Comparison of ENCODE assay signal across 15 cellular contexts in genomic region chr6:131292145-131292938, GRCh38.
DNase-seq lines count a peak whose midpoint lies in the region; ATAC-seq and TF ChIP-seq lines count a peak whose summit lies in the region.
"Had no signal": no experiment of that assay in that cellular context is flagged by ENCODE, and none has a peak within 500 bp of the region (broad histone marks: within the 10 kb centered on the region; RNA-seq: fewer than 3 reads in every experiment).

No MANE protein-coding gene starts in this region.

- H3K9me3 Mint-ChIP-seq in type B pancreatic cell, result peaks cover 8% of the 10 kb centered on the region
- no peaks in the 10 kb centered on the region for H3K9me3 Mint-ChIP-seq in stimulated activated naive B cell treated with anti-CD40 and anti-IgM and Interleukin-4, amounts not matched to agents 10 μg/mL and 1 μg/mL and 100 μg/mL, for 72 hours

- no peaks in the 10 kb centered on the region for H3K9me3 ChIP-seq in left ventricle myocardium inferior (replicated peaks)
- no peaks in the 10 kb centered on the region for H3K9me3 ChIP-seq in T-helper 17 cell (ENCODE audit: control insufficient read depth, low read length, poor library complexity, severe bottlenecking)
- H3K9me3 ChIP-seq in left lung, result no peaks in the 10 kb centered on the region
- H3K9me3 ChIP-seq: esophagus muscularis mucosa had no signal

- H3K36me3 Mint-ChIP-seq in T-helper 17 cell (ENCODE audit: low read depth), result no peaks in the 10 kb centered on the region
- no peaks in the 10 kb centered on the region for H3K36me3 Mint-ChIP-seq in type B pancreatic cell
- H3K36me3 Mint-ChIP-seq in stimulated activated naive B cell treated with anti-CD40 and anti-IgM and Interleukin-4, amounts not matched to agents 10 μg/mL and 1 μg/mL and 100 μg/mL, for 72 hours, result no peaks in the 10 kb centered on the region

- H3K4me1 ChIP-seq in left ventricle myocardium inferior, result peaks cover 19% of the 10 kb centered on the region
- peaks cover 0 to 8% of the 10 kb centered on the region in 2 donors for H3K4me1 ChIP-seq in left lung
- H3K4me1 ChIP-seq: esophagus muscularis mucosa had no signal

- H3K4me3 Mint-ChIP-seq in T-helper 17 cell (peak overlapping the region; percentile 51), type B pancreatic cell (no peak overlapping the region)
- H3K4me3 Mint-ChIP-seq in stimulated activated naive B cell treated with anti-CD40 and anti-IgM and Interleukin-4, amounts not matched to agents 10 μg/mL and 1 μg/mL and 100 μg/mL, for 72 hours, result no peak overlapping the region

- no peak for TF ChIP-seq CTCF in left ventricle myocardium inferior (IDR thresholded peaks at IDR 0.05; ENCODE audit: borderline replicate concordance)
- TF ChIP-seq CTCF in left lung (IDR thresholded peaks at IDR 0.05), result no peak
- no peak for TF ChIP-seq CTCF in type B pancreatic cell (conservative IDR thresholded peaks at IDR 0.05)

- H3K27me3 ChIP-seq in left ventricle myocardium inferior (ENCODE audit: low read depth), result no peaks in the 10 kb centered on the region
- H3K27me3 ChIP-seq in left lung, result no peaks in the 10 kb centered on the region
- H3K27me3 ChIP-seq: esophagus muscularis mucosa had no signal

- H3K4me1 Mint-ChIP-seq in T-helper 17 cell (peaks cover 23% of the 10 kb centered on the region), type B pancreatic cell (ENCODE audit: unreplicated experiment) (peaks cover 19% of the 10 kb centered on the region)
- peaks cover 8 to 10% of the 10 kb centered on the region in 2 donors for H3K4me1 Mint-ChIP-seq in stimulated activated naive B cell treated with anti-CD40 and anti-IgM and Interleukin-4, amounts not matched to agents 10 μg/mL and 1 μg/mL and 100 μg/mL, for 72 hours

- H3K27me3 Mint-ChIP-seq in T-helper 17 cell, result no peaks in the 10 kb centered on the region
- H3K27me3 Mint-ChIP-seq in type B pancreatic cell, result peaks cover 24% of the 10 kb centered on the region
- H3K27me3 Mint-ChIP-seq in stimulated activated naive B cell treated with anti-CD40 and anti-IgM and Interleukin-4, amounts not matched to agents 10 μg/mL and 1 μg/mL and 100 μg/mL, for 72 hours, result no peaks in the 10 kb centered on the region

- H3K4me3 ChIP-seq in left ventricle myocardium inferior, result no peak overlapping the region
- H3K4me3 ChIP-seq in left lung, result no peak overlapping the region
- H3K4me3 ChIP-seq: esophagus muscularis mucosa, SK-N-MC had no signal

- ATAC-seq in Right ventricle myocardium inferior, result peak; percentile 44
- no peak for ATAC-seq in T-helper 17 cell
- peak; percentile 80 for ATAC-seq in left lung
- ATAC-seq in stimulated activated naive B cell treated with anti-CD40 and anti-IgM and Interleukin-4, amounts not matched to agents 10 μg/mL and 1 μg/mL and 100 μg/mL, for 72 hours (replicated peaks), result no peak
- ATAC-seq in GM21367 (IDR thresholded peaks at IDR 0.05; ENCODE audit: unreplicated experiment), result no peak

- intact Hi-C loops in Right ventricle myocardium inferior (cut with DNase I) (no loop called here), left ventricle myocardium inferior (cut with micrococcal nuclease) (no loop called here), left lung (cut with DNase I) (no loop called here)

- no peaks in the 10 kb centered on the region for H3K36me3 ChIP-seq in left ventricle myocardium inferior
- H3K36me3 ChIP-seq in left lung, result no peaks in the 10 kb centered on the region
- H3K36me3 ChIP-seq: esophagus muscularis mucosa had no signal

- no peak for DNase-seq in Right ventricle myocardium inferior (ENCODE audit: missing footprints)
- DNase-seq in left ventricle myocardium inferior, result no peak
- no peak for DNase-seq in T-helper 17 cell
- no peak for DNase-seq in left lung
- no peak for DNase-seq in type B pancreatic cell (ENCODE audit: extremely low spot score, unreplicated experiment)
- no peak for DNase-seq in stimulated activated naive B cell treated with anti-CD40 and anti-IgM and Interleukin-4, amounts not matched to agents 10 μg/mL and 1 μg/mL and 100 μg/mL, for 72 hours
- no peak for DNase-seq in NCI-H446 treated with DMSO at 0.1 percent for 48 hours (lab: John Stamatoyannopoulos, UW)
- DNase-seq: activated T-cell treated with anti-CD3 and anti-CD28 coated beads for 4 hours, aorta, cortex of kidney, DMS79, mammary epithelial cell had no signal

- H3K27ac ChIP-seq in left ventricle myocardium inferior (replicated peaks), result no peak overlapping the region
- H3K27ac ChIP-seq in left lung, result peak overlapping the region in 1 of 2 donors; percentile 35
- H3K27ac ChIP-seq: esophagus muscularis mucosa, SK-N-MC had no signal

- H3K27ac Mint-ChIP-seq in T-helper 17 cell (peak overlapping the region; percentile 92), type B pancreatic cell (peak overlapping the region; percentile 26)
- H3K27ac Mint-ChIP-seq in stimulated activated naive B cell treated with anti-CD40 and anti-IgM and Interleukin-4, amounts not matched to agents 10 μg/mL and 1 μg/mL and 100 μg/mL, for 72 hours, result no peak overlapping the region

Comparison
In these comparisons a context has a peak if more than half of its experiments do, and no peak if none do; other contexts are left out.
1. ATAC-seq: peak in Right ventricle myocardium inferior (single experiment) and left lung (single experiment); none in T-helper 17 cell (single experiment), stimulated activated naive B cell treated with anti-CD40 and anti-IgM and Interleukin-4, amounts not matched to agents 10 μg/mL and 1 μg/mL and 100 μg/mL, for 72 hours (0 of 2) and GM21367 (single experiment).